Comparison of ENCODE assay signal across 8 cellular contexts in genomic region chr1:19504796-19505693, GRCh38. TPM values are rescaled to one million over a fixed set of nuclear protein-coding genes. Genes with fewer than 3 reads are reported as not detected.
DNase-seq lines count a peak whose midpoint lies in the region; ATAC-seq lines count a peak whose summit lies in the region.

No MANE protein-coding gene starts in this region.

- peak overlapping the region; percentile 74 for H3K27ac Mint-ChIP-seq in dendritic cell treated with granulocyte-macrophage colony-stimulating factor and Interleukin-4, amounts not matched to agents 40 ng/mL and 50 ng/mL, for 4 days

- H3K9me3 Mint-ChIP-seq in dendritic cell treated with granulocyte-macrophage colony-stimulating factor and Interleukin-4, amounts not matched to agents 40 ng/mL and 50 ng/mL, for 4 days = peaks cover 6% of the 10 kb centered on the region

- intact Hi-C loops in dendritic cell treated with granulocyte-macrophage colony-stimulating factor and Interleukin-4, amounts not matched to agents 40 ng/mL and 50 ng/mL, for 4 days (cut with micrococcal nuclease) = no loop called here

- H3K27me3 ChIP-seq in MG63 = no peaks in the 10 kb centered on the region
- H3K27me3 ChIP-seq in muscle layer of duodenum (ENCODE audit: low read depth, low read length) = no peaks in the 10 kb centered on the region

- no peak for ATAC-seq in HG02840 (IDR thresholded peaks at IDR 0.05; ENCODE audit: low FRiP score, unreplicated experiment)

- H3K4me1 Mint-ChIP-seq in dendritic cell treated with granulocyte-macrophage colony-stimulating factor and Interleukin-4, amounts not matched to agents 40 ng/mL and 50 ng/mL, for 4 days (ENCODE audit: low read depth) = peaks cover 53% of the 10 kb centered on the region

- no peaks in the 10 kb centered on the region for H3K27me3 Mint-ChIP-seq in dendritic cell treated with granulocyte-macrophage colony-stimulating factor and Interleukin-4, amounts not matched to agents 40 ng/mL and 50 ng/mL, for 4 days

- DNase-seq in A172 (ENCODE audit: low spot score) (peak; percentile 50), MG63 (peak; percentile 55), NCI-H1436 (lab: John Stamatoyannopoulos, UW) (no peak), KG1 (lab: John Stamatoyannopoulos, UW) (no peak), NOMO-1 treated with dmso at 0.1 percent for 144 hours (lab: John Stamatoyannopoulos, UW; ENCODE audit: unreplicated experiment) (no peak)

- H3K4me3 ChIP-seq in MG63 (no peak overlapping the region), muscle layer of duodenum (ENCODE audit: low read depth in 1 of 2, low read length in 2 of 2) (no peak overlapping the region)

- peaks cover 7% of the 10 kb centered on the region for H3K36me3 Mint-ChIP-seq in dendritic cell treated with granulocyte-macrophage colony-stimulating factor and Interleukin-4, amounts not matched to agents 40 ng/mL and 50 ng/mL, for 4 days (ENCODE audit: low read depth)

- H3K4me3 Mint-ChIP-seq in dendritic cell treated with granulocyte-macrophage colony-stimulating factor and Interleukin-4, amounts not matched to agents 40 ng/mL and 50 ng/mL, for 4 days = no peak overlapping the region

- H3K9me3 ChIP-seq in MG63 = no peaks in the 10 kb centered on the region
- no peaks in the 10 kb centered on the region for H3K9me3 ChIP-seq in muscle layer of duodenum (ENCODE audit: control insufficient read depth in 1 of 2, low read length in 2 of 2)

- H3K27ac ChIP-seq in muscle layer of duodenum (ENCODE audit: low read length) = peak overlapping the region; percentile 51

- peaks cover 16 to 24% of the 10 kb centered on the region in 2 donors for H3K4me1 ChIP-seq in muscle layer of duodenum (ENCODE audit: control insufficient read depth in 1 of 2, insufficient read depth in 2 of 2, low read length in 2 of 2)

- no peaks in the 10 kb centered on the region for H3K36me3 ChIP-seq in MG63
- H3K36me3 ChIP-seq in muscle layer of duodenum (ENCODE audit: control insufficient read depth in 1 of 2, insufficient read depth in 2 of 2, low read length in 2 of 2) = no peaks in the 10 kb centered on the region

RNA-seq across cellular contexts. Expression of gene CAPZB, which starts 19.7 kb away (rescaled TPM):
- total RNA-seq in A172 (2014; rRNA removed; shearing (Covaris generic)) = 40.0 and 68.8 TPM in 2 replicates
- 316 and 357 TPM in 2 replicates for total RNA-seq in MG63 (2014; rRNA removed; shearing (Covaris generic); ENCODE audit: low replicate concordance)

Comparison
In these comparisons a context has a peak if more than half of its experiments do, and no peak if none do; other contexts are left out.
1. DNase-seq: peak in A172 (single experiment) and MG63 (single experiment); none in NCI-H1436 (single experiment), KG1 (single experiment) and NOMO-1 treated with dmso at 0.1 percent for 144 hours (single experiment).